Comparison of ENCODE assay signal across 8 cellular contexts in genomic region chr22:24107668-24108067, GRCh38.
A peak's percentile ranks its signal among the peaks of the same experiment; 100 is the strongest.
DNase-seq lines count a peak whose midpoint lies in the region; ATAC-seq and TF ChIP-seq lines count a peak whose summit lies in the region.

No MANE protein-coding gene starts in this region.

- H3K9ac ChIP-seq in GM23248, result peak overlapping the region; percentile 34

- no peaks in the 10 kb centered on the region for H4K20me1 ChIP-seq in GM23248 (ENCODE audit: insufficient read depth)

- peak overlapping the region; percentile 22 for H3K4me2 ChIP-seq in GM23248 (ENCODE audit: unreplicated experiment)

- peaks cover 6% of the 10 kb centered on the region for H3K4me1 ChIP-seq in GM23248 (ENCODE audit: insufficient read depth)
- H3K4me1 ChIP-seq in heart left ventricle, result peaks cover 0 to 40% (median 23%) of the 10 kb centered on the region in 12 donors
- H3K4me1 ChIP-seq in gastrocnemius medialis, result peaks cover 0 to 16% of the 10 kb centered on the region in 2 donors

- H3K27me3 ChIP-seq in GM23248 (replicated peaks; ENCODE audit: insufficient read depth), result no peaks in the 10 kb centered on the region
- no peaks in the 10 kb centered on the region for H3K27me3 ChIP-seq in heart left ventricle
- H3K27me3 ChIP-seq in gastrocnemius medialis, result no peaks in the 10 kb centered on the region

- peak; percentile 96 for DNase-seq in GM23248
- peak in 55 of 58 donors; percentile 9 to 92 (median 71) for DNase-seq in anterior cingulate cortex (lab: John Stamatoyannopoulos, UW)
- DNase-seq in heart left ventricle, result peak; percentile 83 to 92 (median 86)
- DNase-seq in gastrocnemius medialis, result peak; percentile 64 to 77
- no peak for DNase-seq in NCI-H2029 (lab: John Stamatoyannopoulos, UW)
- no peak for DNase-seq in DMS79 (lab: John Stamatoyannopoulos, UW)
- DNase-seq in stimulated activated CD8-positive, alpha-beta memory T cell treated with anti-CD3 and anti-CD28 coated beads, Interleukin-4, amount 100 ng/mL, for 48 hours, result no peak

- ATAC-seq in heart left ventricle, result peak; percentile 75 to 87 (median 82)
- peak; percentile 76 to 82 for ATAC-seq in gastrocnemius medialis
- no peak for ATAC-seq in GM21529 (IDR thresholded peaks at IDR 0.05; ENCODE audit: unreplicated experiment)

- H3K4me3 ChIP-seq in GM23248 (no peak overlapping the region), heart left ventricle (no peak overlapping the region), gastrocnemius medialis (no peak overlapping the region)

- no peaks in the 10 kb centered on the region for H3K79me2 ChIP-seq in GM23248 (ENCODE audit: insufficient read depth)

- H3K9me3 ChIP-seq in GM23248 (ENCODE audit: low read depth) (no peaks in the 10 kb centered on the region), heart left ventricle (peaks cover 0 to 6% (median 0%) of the 10 kb centered on the region in 12 donors), gastrocnemius medialis (no peaks in the 10 kb centered on the region)

- H2AFZ ChIP-seq in GM23248, result 0 out of 2 replicates have a peak overlapping the region, but pooled peaks have one; percentile 23

- peak overlapping the region; percentile 43 for H3K27ac ChIP-seq in GM23248
- H3K27ac ChIP-seq in heart left ventricle, result peak overlapping the region in 11 of 12 donors; percentile 4 to 68 (median 54)
- peak overlapping the region in 3 of 4 donors; percentile 19 to 51 (median 50) for H3K27ac ChIP-seq in gastrocnemius medialis

- TF ChIP-seq POLR2A in heart left ventricle (IDR thresholded peaks at IDR 0.05), result no peak
- TF ChIP-seq POLR2A in gastrocnemius medialis (IDR thresholded peaks at IDR 0.05), result no peak

- in situ Hi-C loops in GM23248 (cut with MboI), result no loop called here
- in situ Hi-C loops in gastrocnemius medialis (cut with MboI; ENCODE audit: low sequenced_read_pairs in 4 of 4), result loop anchor here in 1 of 4 donors (10.0 to 25.0 kb wide), 2 partner anchors 67 to 130 kb away; partner anchors contain the start of gene GGT5

- 3 to 6% methylated on average over 7 of the region's 7 CpGs for WGBS in GM23248 (ENCODE audit: low coverage in 1 of 2, low lambda C conversion rate in 2 of 2, missing lambda C conversion rate in 2 of 2), 2 experiments
- 7 to 30% (median 22%) methylated on average over 7 of the region's 7 CpGs for WGBS in heart left ventricle, 4 donors

- H3K9me2 ChIP-seq in GM23248 (ENCODE audit: insufficient read depth), result no peaks in the 10 kb centered on the region

- H3K36me3 ChIP-seq in GM23248 (ENCODE audit: low read depth) (no peaks in the 10 kb centered on the region; the same call in 1 of the 2 replicates), heart left ventricle (peaks cover 0 to 21% (median 11%) of the 10 kb centered on the region in 9 donors), gastrocnemius medialis (no peaks in the 10 kb centered on the region)

- H3F3A ChIP-seq in GM23248 (ENCODE audit: insufficient read depth), result peaks cover 21% of the 10 kb centered on the region; the same call in 1 of the 2 replicates

- intact Hi-C loops in heart left ventricle (cut with DNase I), result loop anchor here (1.0 to 10.0 kb wide), 9 partner anchors 35 to 140 kb away; partner anchors contain the start of gene GGT5 (in 2 of the 10)
- intact Hi-C loops in gastrocnemius medialis (cut with DNase I; ENCODE audit: low total_unique reads), result loop anchor here (1.0 kb wide), 1 partner anchor 68 kb away; no protein-coding TSS in a partner anchor

- TF ChIP-seq CTCF in heart left ventricle (IDR thresholded peaks at IDR 0.05) (peak in 9 of 12 donors; percentile 17 to 58 (median 40)), gastrocnemius medialis (IDR thresholded peaks at IDR 0.05 in 4 of 5, conservative IDR thresholded peaks at IDR 0.05 in 1 of 5) (peak in 1 of 5 experiments; percentile 13)

Comparison
In these comparisons a context has a peak if more than half of its experiments do, and no peak if none do; other contexts are left out.
1. DNase-seq: peak in GM23248 (single experiment), anterior cingulate cortex (55 of 58), heart left ventricle (5 of 5) and gastrocnemius medialis (2 of 2); none in NCI-H2029 (single experiment), DMS79 (single experiment) and stimulated activated CD8-positive, alpha-beta memory T cell treated with anti-CD3 and anti-CD28 coated beads, Interleukin-4, amount 100 ng/mL, for 48 hours (single experiment).
2. Peak in every context shown above with its lines, with median percentiles within 50 percentile points of each other: H3K27ac ChIP-seq.